8 cellular contexts compared by ENCODE assay signal in genomic region chr1:1232224-1232800, GRCh38. TPM values are rescaled to one million over a fixed set of nuclear protein-coding genes. Genes with fewer than 3 reads are reported as not detected.
A peak's percentile ranks its signal among the peaks of the same experiment; 100 is the strongest.
DNase-seq lines count a peak whose midpoint lies in the region; ATAC-seq and TF ChIP-seq lines count a peak whose summit lies in the region.

B3GALT6 (plus strand) TSS chr1:1232237; CDS start chr1:1232279, 42 bp downstream.

- intact Hi-C loops in cardiac septum (cut with DNase I) (loop anchor here (2.0 to 5.0 kb wide), 2 partner anchors 75 to 116 kb away; partner anchors contain the start of gene C1orf159), Right ventricle myocardium inferior (cut with DNase I) (loop anchor here (2.0 to 5.0 kb wide), 2 partner anchors 40 to 110 kb away; partner anchors contain the start of gene UBE2J2), sciatic nerve (cut with DNase I) (no loop called here)

- TF ChIP-seq CTCF in WERI-Rb-1 (IDR thresholded peaks at IDR 0.05; ENCODE audit: low read depth, low read length): no peak
- no peak for TF ChIP-seq CTCF in glutamatergic neuron (IDR thresholded peaks at IDR 0.05; ENCODE audit: partially characterized antibody, unreplicated experiment)

- DNase-seq in cardiac septum (ENCODE audit: low spot score): no peak
- no peak for DNase-seq in Right ventricle myocardium inferior (ENCODE audit: missing footprints)
- DNase-seq in WERI-Rb-1: no peak
- no peak for DNase-seq in glutamatergic neuron
- DNase-seq in sciatic nerve (ENCODE audit: low spot score): peak; percentile 74
- DNase-seq in NCI-H1930 (lab: John Stamatoyannopoulos, UW): no peak
- DNase-seq in NCI-H1436 (lab: John Stamatoyannopoulos, UW): no peak

- peak within 1 kb of the TSS; percentile 95 for H3K4me3 ChIP-seq in WERI-Rb-1 (ENCODE audit: low read depth, low read length)

- peaks cover 19% of the 10 kb centered on the region for H3K9me3 Mint-ChIP-seq in glutamatergic neuron (ENCODE audit: unreplicated experiment)

- ATAC-seq in Right ventricle myocardium inferior: no peak
- ATAC-seq in sciatic nerve: no peak
- no peak for ATAC-seq in HG02870 (IDR thresholded peaks at IDR 0.05; ENCODE audit: unreplicated experiment)

- no peaks in the 10 kb centered on the region for H3K27me3 ChIP-seq in WERI-Rb-1 (ENCODE audit: insufficient read depth, low read depth, severe bottlenecking)

- peak within 1 kb of the TSS; percentile 92 for H3K4me3 Mint-ChIP-seq in glutamatergic neuron (ENCODE audit: unreplicated experiment)

- H3K36me3 Mint-ChIP-seq in glutamatergic neuron (ENCODE audit: unreplicated experiment): peaks cover 11% of the 10 kb centered on the region

- peaks cover 36% of the 10 kb centered on the region for H3K36me3 ChIP-seq in WERI-Rb-1

- peak within 1 kb of the TSS; percentile 89 for H3K27ac Mint-ChIP-seq in glutamatergic neuron (ENCODE audit: unreplicated experiment)

- H3K9me3 ChIP-seq in WERI-Rb-1 (ENCODE audit: severe bottlenecking): no peaks in the 10 kb centered on the region

- peak within 1 kb of the TSS; percentile 96 for H3K27ac ChIP-seq in WERI-Rb-1

- H3K27me3 Mint-ChIP-seq in glutamatergic neuron (ENCODE audit: unreplicated experiment): peaks cover 18% of the 10 kb centered on the region

- peaks cover 15% of the 10 kb centered on the region for H3K4me1 Mint-ChIP-seq in glutamatergic neuron (ENCODE audit: low read depth, unreplicated experiment)

RNA-seq across cellular contexts. Expression of gene B3GALT6, which starts in this region (rescaled TPM):
- total RNA-seq in cardiac septum (11.1 TPM), Right ventricle myocardium inferior (8.3 TPM), glutamatergic neuron (ENCODE audit: unreplicated experiment) (30.0 TPM), sciatic nerve (10.9 TPM)
